9 cellular contexts compared by ENCODE assay signal in genomic region chr10:46020871-46021553, GRCh38. TPM values are rescaled to one million over a fixed set of nuclear protein-coding genes. Genes with fewer than 3 reads are reported as not detected.
A peak's percentile ranks its signal among the peaks of the same experiment; 100 is the strongest.
DNase-seq lines count a peak whose midpoint lies in the region; ATAC-seq and TF ChIP-seq lines count a peak whose summit lies in the region.
"Had no signal": no experiment of that assay in that cellular context is flagged by ENCODE, and none has a peak within 500 bp of the region (broad histone marks: within the 10 kb centered on the region; RNA-seq: fewer than 3 reads in every experiment).

No MANE protein-coding gene starts in this region.

- intact Hi-C loops in PC-3 (cut with micrococcal nuclease): no loop called here

- H3K9me2 ChIP-seq in PC-3 (replicated peaks; ENCODE audit: low read length): no peaks in the 10 kb centered on the region

- POLR2A ChIA-PET in PC-3 (lab: Charles Lee; ENCODE audit: unreplicated experiment): no interaction called here

- no peak overlapping the region for H3K27ac ChIP-seq in PC-3 (ENCODE audit: low read length)

- H3K27me3 ChIP-seq in mononuclear cell (ENCODE audit: insufficient read depth, low read length): no peaks in the 10 kb centered on the region
- H3K27me3 ChIP-seq in PC-3 (ENCODE audit: low read length): no peaks in the 10 kb centered on the region

- no peak for TF ChIP-seq EP300 in Ishikawa (IDR thresholded peaks at IDR 0.05; ENCODE audit: borderline replicate concordance)

- TF ChIP-seq CTCF in AG09309 (IDR thresholded peaks at IDR 0.05; ENCODE audit: control insufficient read depth, insufficient read depth, low read depth, low read length, missing control alignments): no peak
- no peak for TF ChIP-seq CTCF in PC-3 (conservative IDR thresholded peaks at IDR 0.05; ENCODE audit: low read depth, low read length)

- no TSS peak for BruUV-seq in PC-3 (replicated peaks; lab: Mats Ljungman, UMichigan)

- H2AFZ ChIP-seq in PC-3 (ENCODE audit: low read length): no peak overlapping the region

- H3K4me1 ChIP-seq in mononuclear cell (ENCODE audit: insufficient read depth, low read length): peaks cover 71% of the 10 kb centered on the region
- peaks cover 3% of the 10 kb centered on the region; the same call in 1 of the 2 replicates for H3K4me1 ChIP-seq in PC-3 (ENCODE audit: insufficient read depth, low read length)

- no peaks in the 10 kb centered on the region for H3F3A ChIP-seq in PC-3 (ENCODE audit: low read length, unreplicated experiment)

- H3K9me3 ChIP-seq in mononuclear cell (ENCODE audit: low read depth, low read length) (no peaks in the 10 kb centered on the region), PC-3 (ENCODE audit: low read length) (no peaks in the 10 kb centered on the region)

- H3K4me2 ChIP-seq in PC-3 (ENCODE audit: low read length): no peak overlapping the region

- peaks cover 50% of the 10 kb centered on the region; the same call in 1 of the 2 replicates for H4K20me1 ChIP-seq in PC-3 (ENCODE audit: low read length)

- CTCF ChIA-PET in PC-3 (lab: Charles Lee): no interaction called here

- no peak for TF ChIP-seq RAD21 in Ishikawa (IDR thresholded peaks at IDR 0.05; ENCODE audit: low read depth)

- H3K4me3 ChIP-seq in AG09309 (ENCODE audit: control insufficient read depth, low read depth, low read length) (no peak overlapping the region), mononuclear cell (ENCODE audit: low read length) (peak overlapping the region; percentile 59), PC-3 (ENCODE audit: low read length) (no peak overlapping the region)

- no peak for ATAC-seq in PC-3

- H3K9ac ChIP-seq in PC-3 (ENCODE audit: low read length): no peak overlapping the region

- peaks cover 3% of the 10 kb centered on the region; the same call in 1 of the 2 replicates for H3K36me3 ChIP-seq in PC-3 (ENCODE audit: low read depth, low read length)

- peaks cover 98% of the 10 kb centered on the region for H3K79me2 ChIP-seq in PC-3 (ENCODE audit: low read length)

- DNase-seq in AG09309 (ENCODE audit: low read depth) (peak; percentile 83), astrocyte of the hippocampus (ENCODE audit: low read depth, low spot score) (peak; percentile 29), PC-3 (no peak), NCI-H128 (lab: John Stamatoyannopoulos, UW; ENCODE audit: unreplicated experiment) (no peak)
- no peak for DNase-seq in activated CD4-positive, CD25-positive, alpha-beta regulatory T cell (lab: John Stamatoyannopoulos, UW)
- no peak for DNase-seq in activated CD4-positive, alpha-beta T cell treated with anti-CD3 and anti-CD28 coated beads for 1 hour
- DNase-seq: amniotic stem cell had no signal

TF ChIP-seq in Ishikawa, 13 proteins besides CTCF, POLR2A, EP300 and RAD21:
- TF ChIP-seq CEBPB (IDR thresholded peaks at IDR 0.05): peak; percentile 15; the same call in 1 of the 2 replicates
- no peak for TF ChIP-seq NFIC (IDR thresholded peaks at IDR 0.05)

RNA-seq across cellular contexts. Expression of gene NCOA4, which starts 9.4 kb away (rescaled TPM):
- total RNA-seq in mononuclear cell: 265 TPM
- 60.0 and 61.7 TPM in 2 replicates for total RNA-seq in PC-3 (2014; rRNA removed)

RNA-seq across cellular contexts. Expression of gene MSMB, which starts 25.1 kb away (rescaled TPM):
- not detected for total RNA-seq in mononuclear cell
- total RNA-seq in PC-3 (2014; rRNA removed): not detected in 2 replicates

RNA-seq across cellular contexts. Expression of gene TIMM23, which starts 48.7 kb away (rescaled TPM):
- total RNA-seq in mononuclear cell (39.8 TPM), PC-3 (2014; rRNA removed) (97.9 and 99.2 TPM in 2 replicates)

Comparison
In these comparisons a context has a peak if more than half of its experiments do, and no peak if none do; other contexts are left out.
1. DNase-seq: peak in AG09309 (single experiment) and astrocyte of the hippocampus (single experiment); none in activated CD4-positive, CD25-positive, alpha-beta regulatory T cell (0 of 4), activated CD4-positive, alpha-beta T cell treated with anti-CD3 and anti-CD28 coated beads for 1 hour (single experiment), PC-3 (single experiment) and NCI-H128 (single experiment).